Comparison of ENCODE assay signal across 35 cellular contexts in the genomic region with DNA sequence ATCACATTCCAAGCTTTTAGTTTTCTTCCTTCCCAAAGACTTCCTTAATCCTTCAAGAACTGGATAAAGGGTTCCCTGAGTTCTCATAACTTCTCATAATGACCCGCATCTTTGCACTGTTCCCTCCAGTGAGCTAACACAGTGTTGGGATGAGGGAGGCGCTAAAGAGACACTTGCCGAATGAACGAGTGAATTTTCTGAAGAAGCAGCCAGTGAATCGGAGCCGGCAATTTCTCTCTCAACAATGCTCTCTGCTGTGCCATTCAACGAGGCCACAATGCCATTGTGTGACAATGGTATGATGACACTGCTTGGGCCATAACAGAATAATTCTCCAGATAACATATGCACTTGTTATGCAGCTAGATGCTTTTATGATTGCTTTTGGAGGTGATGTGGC. TPM values are rescaled to one million over a fixed set of nuclear protein-coding genes. Genes with fewer than 3 reads are reported as not detected.
"Had no signal": no experiment of that assay in that cellular context is flagged by ENCODE, and none has a peak within 500 bp of the region (broad histone marks: within the 10 kb centered on the region; RNA-seq: fewer than 3 reads in every experiment).

No MANE protein-coding gene starts in this region.

- H3K9me3 ChIP-seq: MG63 had no signal

- H3K27ac Mint-ChIP-seq: activated B cell treated with CpG ODN at 0.5 μM for 24 hours; activated CD4-positive, alpha-beta memory T cell treated with anti-CD3 and anti-CD28 coated beads for 36 hours; activated CD8-positive, alpha-beta memory T cell treated with anti-CD3 and anti-CD28 coated beads, Interleukin-2, amount 10 ng/mL, durations not matched to agents 7 days and 5 days; activated naive CD4-positive, alpha-beta T cell treated with anti-CD3 and anti-CD28 coated beads, Interleukin-2, amount 10 ng/mL, durations not matched to agents 7 days and 5 days; activated naive CD8-positive, alpha-beta T cell; activated naive CD8-positive, alpha-beta T cell treated with anti-CD3 and anti-CD28 coated beads, Interleukin-2, amount 50 U/mL, for 24 hours had no signal

- H3K27me3 Mint-ChIP-seq: activated B cell treated with CpG ODN at 0.5 μM for 24 hours; activated CD4-positive, alpha-beta memory T cell treated with anti-CD3 and anti-CD28 coated beads for 36 hours; activated CD8-positive, alpha-beta memory T cell treated with anti-CD3 and anti-CD28 coated beads, Interleukin-2, amount 10 ng/mL, durations not matched to agents 7 days and 5 days; activated naive CD4-positive, alpha-beta T cell treated with anti-CD3 and anti-CD28 coated beads, Interleukin-2, amount 10 ng/mL, durations not matched to agents 7 days and 5 days; activated naive CD8-positive, alpha-beta T cell; activated naive CD8-positive, alpha-beta T cell treated with anti-CD3 and anti-CD28 coated beads, Interleukin-2, amount 50 U/mL, for 24 hours; central memory CD8-positive, alpha-beta T cell had no signal

- ATAC-seq: activated CD8-positive, alpha-beta memory T cell treated with anti-CD3 and anti-CD28 coated beads, Interleukin-2, amount 10 ng/mL, durations not matched to agents 7 days and 5 days; activated naive CD8-positive, alpha-beta T cell treated with anti-CD3 and anti-CD28 coated beads, Interleukin-2, amount 50 U/mL, for 24 hours; Right ventricle myocardium inferior had no signal

- H3K27me3 ChIP-seq: brain microvascular endothelial cell, cardiac muscle cell, MG63 had no signal

- H3K4me3 ChIP-seq: cardiac muscle cell, MG63, PC-9 had no signal

- H3K27ac ChIP-seq: brain microvascular endothelial cell, cardiac muscle cell, PC-9, RWPE1, VCaP had no signal

- DNase-seq: activated B cell treated with CpG ODN at 0.5 μM for 24 hours; activated CD4-positive, alpha-beta memory T cell treated with anti-CD3 and anti-CD28 coated beads for 36 hours; activated CD4-positive, alpha-beta T cell treated with anti-CD3 and anti-CD28 coated beads for 4 hours; activated CD4-positive, alpha-beta T cell treated with anti-CD3 and anti-CD28 coated beads, Interleukin-2, amount 50 U/mL, for 1 hour; activated CD4-positive, CD25-positive, alpha-beta regulatory T cell treated with anti-CD3 and anti-CD28 coated beads, Interleukin-2, amount 50 U/mL, for 72 hours; activated CD8-positive, alpha-beta memory T cell treated with anti-CD3 and anti-CD28 coated beads for 24 hours; activated CD8-positive, alpha-beta memory T cell treated with anti-CD3 and anti-CD28 coated beads, Interleukin-2, amount 10 ng/mL, durations not matched to agents 7 days and 5 days; activated CD8-positive, alpha-beta memory T cell treated with anti-CD3 and anti-CD28 coated beads, Interleukin-2, amount 50 U/mL, for 48 hours; activated effector memory CD4-positive, alpha-beta T cell treated with Interleukin-2 at 50 U/mL for 16 hours; activated naive CD4-positive, alpha-beta T cell treated with anti-CD3 and anti-CD28 coated beads, Interleukin-2, amount 10 ng/mL, durations not matched to agents 7 days and 5 days; activated naive CD8-positive, alpha-beta T cell treated with anti-CD3 and anti-CD28 coated beads, Interleukin-2, amount 50 U/mL, for 24 hours; activated T-cell treated with anti-CD3 and anti-CD28 coated beads, Interleukin-2, amount 50 U/mL, for 48 hours; brain microvascular endothelial cell; Kasumi-1; MG63; NCI-H1048; NCI-H1436; NCI-H1694; NCI-H345; NCI-H524 treated with DMSO at 0.1 percent for 48 hours; NK-92 treated with Interleukin-12 subunit alpha and Interleukin-12 subunit beta, amount 100 ng/mL, for 24 hours; PC-9; SIG-M5; SW 1271; T-helper 1 cell; T-helper 2 cell; T-helper 9 cell had no signal

- H3K4me3 Mint-ChIP-seq: activated B cell treated with CpG ODN at 0.5 μM for 24 hours; activated CD4-positive, alpha-beta memory T cell treated with anti-CD3 and anti-CD28 coated beads for 36 hours; activated CD8-positive, alpha-beta memory T cell treated with anti-CD3 and anti-CD28 coated beads, Interleukin-2, amount 10 ng/mL, durations not matched to agents 7 days and 5 days; activated naive CD4-positive, alpha-beta T cell treated with anti-CD3 and anti-CD28 coated beads, Interleukin-2, amount 10 ng/mL, durations not matched to agents 7 days and 5 days; activated naive CD8-positive, alpha-beta T cell; activated naive CD8-positive, alpha-beta T cell treated with anti-CD3 and anti-CD28 coated beads, Interleukin-2, amount 50 U/mL, for 24 hours; central memory CD8-positive, alpha-beta T cell had no signal

- H3K36me3 ChIP-seq: brain microvascular endothelial cell, cardiac muscle cell, MG63 had no signal

- H3K4me1 Mint-ChIP-seq: activated B cell treated with CpG ODN at 0.5 μM for 24 hours; activated CD8-positive, alpha-beta memory T cell treated with anti-CD3 and anti-CD28 coated beads, Interleukin-2, amount 10 ng/mL, durations not matched to agents 7 days and 5 days; activated naive CD4-positive, alpha-beta T cell treated with anti-CD3 and anti-CD28 coated beads, Interleukin-2, amount 10 ng/mL, durations not matched to agents 7 days and 5 days; activated naive CD8-positive, alpha-beta T cell treated with anti-CD3 and anti-CD28 coated beads, Interleukin-2, amount 50 U/mL, for 24 hours; central memory CD8-positive, alpha-beta T cell had no signal

- H3K4me2 ChIP-seq: PC-9 had no signal

- H3K36me3 Mint-ChIP-seq: activated CD4-positive, alpha-beta memory T cell treated with anti-CD3 and anti-CD28 coated beads for 36 hours; activated CD8-positive, alpha-beta memory T cell treated with anti-CD3 and anti-CD28 coated beads, Interleukin-2, amount 10 ng/mL, durations not matched to agents 7 days and 5 days; activated naive CD4-positive, alpha-beta T cell treated with anti-CD3 and anti-CD28 coated beads, Interleukin-2, amount 10 ng/mL, durations not matched to agents 7 days and 5 days; activated naive CD8-positive, alpha-beta T cell had no signal

- H2AFZ ChIP-seq: PC-9 had no signal

RNA-seq across cellular contexts. Expression of a gene that starts 51.4 kb away (rescaled TPM):
- total RNA-seq: activated B cell treated with CpG ODN at 0.5 μM for 24 hours; activated CD4-positive, alpha-beta memory T cell treated with anti-CD3 and anti-CD28 coated beads for 36 hours; activated CD8-positive, alpha-beta memory T cell treated with anti-CD3 and anti-CD28 coated beads, Interleukin-2, amount 10 ng/mL, durations not matched to agents 7 days and 5 days; OCI-LY7; PC-9; Right ventricle myocardium inferior; SK-MEL-5 had no signal
